In genomic region chr4:157792716-157793115, GRCh38 we compare ENCODE assay signal across 27 cellular contexts.
"Had no signal": no experiment of that assay in that cellular context is flagged by ENCODE, and none has a peak within 500 bp of the region (broad histone marks: within the 10 kb centered on the region; RNA-seq: fewer than 3 reads in every experiment).

No MANE protein-coding gene starts in this region.

- H3K27me3 Mint-ChIP-seq: activated CD4-positive, alpha-beta memory T cell treated with anti-CD3 and anti-CD28 coated beads, Interleukin-2, amount 10 ng/mL, durations not matched to agents 7 days and 5 days; activated CD4-positive, alpha-beta T cell treated with anti-CD3 and anti-CD28 coated beads, Interleukin-2, amount 10 ng/mL, durations not matched to agents 7 days and 5 days had no signal

- H3K27ac Mint-ChIP-seq: activated CD4-positive, alpha-beta memory T cell treated with anti-CD3 and anti-CD28 coated beads, Interleukin-2, amount 10 ng/mL, durations not matched to agents 7 days and 5 days; activated CD4-positive, alpha-beta T cell treated with anti-CD3 and anti-CD28 coated beads, Interleukin-2, amount 10 ng/mL, durations not matched to agents 7 days and 5 days; activated naive CD4-positive, alpha-beta T cell treated with anti-CD3 and anti-CD28 coated beads, Interleukin-2, amount 50 U/mL, for 72 hours; nephron had no signal

- H3K27me3 ChIP-seq: breast epithelium, esophagus muscularis mucosa, gastrocnemius medialis, right atrium auricular region, suprapubic skin, tibial artery, upper lobe of right lung had no signal

- H3K4me3 Mint-ChIP-seq: activated CD4-positive, alpha-beta memory T cell treated with anti-CD3 and anti-CD28 coated beads, Interleukin-2, amount 10 ng/mL, durations not matched to agents 7 days and 5 days; activated CD4-positive, alpha-beta T cell treated with anti-CD3 and anti-CD28 coated beads, Interleukin-2, amount 10 ng/mL, durations not matched to agents 7 days and 5 days; nephron had no signal

- H3K4me1 ChIP-seq: breast epithelium, esophagus muscularis mucosa, gastrocnemius medialis, left ventricle myocardium inferior, prostate gland, right atrium auricular region, suprapubic skin, upper lobe of right lung had no signal

- H3K4me1 Mint-ChIP-seq: activated CD4-positive, alpha-beta memory T cell treated with anti-CD3 and anti-CD28 coated beads, Interleukin-2, amount 10 ng/mL, durations not matched to agents 7 days and 5 days; activated CD4-positive, alpha-beta T cell treated with anti-CD3 and anti-CD28 coated beads, Interleukin-2, amount 10 ng/mL, durations not matched to agents 7 days and 5 days had no signal

- H3K36me3 ChIP-seq: breast epithelium, esophagus muscularis mucosa, gastrocnemius medialis, left ventricle myocardium inferior, prostate gland, right atrium auricular region, suprapubic skin, tibial artery, upper lobe of right lung had no signal

- H3K4me3 ChIP-seq: breast epithelium, esophagus muscularis mucosa, gastrocnemius medialis, left ventricle myocardium inferior, lung, prostate gland, right atrium auricular region, smooth muscle cell, suprapubic skin, tibial artery, upper lobe of right lung had no signal

- DNase-seq: activated CD4-positive, alpha-beta memory T cell treated with anti-CD3 and anti-CD28 coated beads, Interleukin-2, amount 10 ng/mL, durations not matched to agents 7 days and 5 days; activated CD4-positive, alpha-beta T cell treated with anti-CD3 and anti-CD28 coated beads for 1 hour; activated CD4-positive, alpha-beta T cell treated with anti-CD3 and anti-CD28 coated beads, Interleukin-2, amount 10 ng/mL, durations not matched to agents 7 days and 5 days; activated naive CD4-positive, alpha-beta T cell; activated T-cell treated with anti-CD3 and anti-CD28 coated beads, Interleukin-2, amount 50 U/mL, for 48 hours; anterior cingulate cortex; central memory CD4-positive, alpha-beta T cell; dermis blood vessel endothelial cell; effector CD4-positive, alpha-beta T cell; gastrocnemius medialis; glutamatergic neuron; islet precursor cell; left ventricle myocardium inferior; stimulated activated CD4-positive, alpha-beta T cell treated with anti-CD3 and anti-CD28 coated beads, Interleukin-1b, Interleukin-23, amount 100 ng/mL, for 48 hours; stimulated activated naive CD4-positive, alpha-beta T cell; T-helper 2 cell; tibial artery; upper lobe of right lung had no signal

- H3K27ac ChIP-seq: breast epithelium, esophagus muscularis mucosa, gastrocnemius medialis, left ventricle myocardium inferior, prostate gland, right atrium auricular region, suprapubic skin, tibial artery, upper lobe of right lung had no signal

- H3K9me3 ChIP-seq: breast epithelium, esophagus muscularis mucosa, gastrocnemius medialis, left ventricle myocardium inferior, prostate gland, right atrium auricular region, suprapubic skin, tibial artery, upper lobe of right lung had no signal

- H3K36me3 Mint-ChIP-seq: activated naive CD4-positive, alpha-beta T cell treated with anti-CD3 and anti-CD28 coated beads, Interleukin-2, amount 50 U/mL, for 72 hours had no signal

- H3K4me2 ChIP-seq: smooth muscle cell had no signal

- H3K9me3 Mint-ChIP-seq: activated CD4-positive, alpha-beta memory T cell treated with anti-CD3 and anti-CD28 coated beads, Interleukin-2, amount 10 ng/mL, durations not matched to agents 7 days and 5 days; activated CD4-positive, alpha-beta T cell treated with anti-CD3 and anti-CD28 coated beads, Interleukin-2, amount 10 ng/mL, durations not matched to agents 7 days and 5 days; nephron had no signal

- ATAC-seq: activated naive CD4-positive, alpha-beta T cell treated with anti-CD3 and anti-CD28 coated beads, Interleukin-2, amount 50 U/mL, for 72 hours; gastrocnemius medialis; upper lobe of right lung had no signal
